29 cellular contexts compared by ENCODE assay signal in genomic region chr10:117565068-117565467, GRCh38.
"Had no signal": no experiment of that assay in that cellular context is flagged by ENCODE, and none has a peak within 500 bp of the region (broad histone marks: within the 10 kb centered on the region; RNA-seq: fewer than 3 reads in every experiment).

No MANE protein-coding gene starts in this region.

- H3K4me1 ChIP-seq: ascending aorta, breast epithelium, colonic mucosa, esophagus squamous epithelium, gastroesophageal sphincter, heart left ventricle had no signal

- H3K27ac ChIP-seq: ascending aorta, breast epithelium, cardiac muscle cell, colonic mucosa, epithelial cell of prostate, esophagus squamous epithelium, gastroesophageal sphincter, heart left ventricle had no signal

- H3K4me3 ChIP-seq: ascending aorta, breast epithelium, cardiac muscle cell, colonic mucosa, esophagus squamous epithelium, gastroesophageal sphincter, heart left ventricle had no signal

- H3K36me3 ChIP-seq: ascending aorta, breast epithelium, cardiac muscle cell, colonic mucosa, esophagus squamous epithelium, gastroesophageal sphincter, heart left ventricle had no signal

- H3K9me3 ChIP-seq: ascending aorta, breast epithelium, colonic mucosa, esophagus squamous epithelium, gastroesophageal sphincter, heart left ventricle had no signal

- ATAC-seq: activated CD4-positive, alpha-beta T cell treated with anti-CD3 and anti-CD28 coated beads for 36 hours; activated CD8-positive, alpha-beta memory T cell treated with anti-CD3 and anti-CD28 coated beads, Interleukin-2, amount 10 ng/mL, durations not matched to agents 7 days and 5 days; activated CD8-positive, alpha-beta T cell treated with anti-CD3 and anti-CD28 coated beads, Interleukin-2, amount 10 ng/mL, durations not matched to agents 7 days and 5 days; activated naive CD4-positive, alpha-beta T cell treated with anti-CD3 and anti-CD28 coated beads, Interleukin-2, amount 50 U/mL, for 72 hours; gastroesophageal sphincter; heart left ventricle; T-helper 17 cell had no signal

- DNase-seq: activated CD4-positive, alpha-beta memory T cell treated with anti-CD3 and anti-CD28 coated beads for 36 hours; activated CD4-positive, alpha-beta T cell treated with anti-CD3 and anti-CD28 coated beads for 36 hours; activated CD4-positive, alpha-beta T cell treated with anti-CD3 and anti-CD28 coated beads, Interleukin-2, amount 10 ng/mL, durations not matched to agents 24 days and 14 days; activated CD4-positive, CD25-positive, alpha-beta regulatory T cell; activated CD4-positive, CD25-positive, alpha-beta regulatory T cell treated with anti-CD3 and anti-CD28 coated beads, Interleukin-2, amount 50 U/mL, for 72 hours; activated CD8-positive, alpha-beta memory T cell treated with anti-CD3 and anti-CD28 coated beads, Interleukin-2, amount 10 ng/mL, durations not matched to agents 7 days and 5 days; activated CD8-positive, alpha-beta memory T cell treated with anti-CD3 and anti-CD28 coated beads, Interleukin-2, amount 50 U/mL, for 4 hours; activated CD8-positive, alpha-beta T cell treated with anti-CD3 and anti-CD28 coated beads, Interleukin-2, amount 10 ng/mL, durations not matched to agents 7 days and 5 days; activated gamma-delta T cell; activated naive CD4-positive, alpha-beta T cell; activated naive CD4-positive, alpha-beta T cell treated with anti-CD3 and anti-CD28 coated beads, Interleukin-2, amount 10 ng/mL, durations not matched to agents 7 days and 5 days; activated naive CD8-positive, alpha-beta T cell treated with anti-CD3 and anti-CD28 coated beads, Interleukin-2, amount 10 ng/mL, durations not matched to agents 7 days and 5 days; activated T-cell treated with anti-CD3 and anti-CD28 coated beads, Interleukin-2, amount 50 U/mL, for 1 hour; activated T-cell treated with anti-CD3 and anti-CD28 coated beads, Interleukin-2, amount 50 U/mL, for 48 hours; central memory CD4-positive, alpha-beta T cell; cerebellar nuclear complex; colonic mucosa; effector CD8-positive, alpha-beta T cell; esophagus squamous epithelium; foreskin melanocyte; heart left ventricle; T-helper 1 cell; T-helper 17 cell had no signal
